1 cellular context compared by ENCODE assay signal in genomic region chr12:101876861-101877815, GRCh38.
TF ChIP-seq lines count a peak whose summit lies in the region.

Gene DRAM1, plus strand, starts transcription at chr12:101877580. Its CDS starts 210 bp downstream, at chr12:101877790.

TF ChIP-seq in HEK293, 187 proteins besides CTCF, POLR2A, EP300 and RAD21 (continued from another document):
- TF ChIP-seq ZNF398 (tag by site-specific recombination; IDR thresholded peaks at IDR 0.05) (peak; percentile 66; the same call in 1 of the 2 replicates), ZBTB6 (tag by site-specific recombination; IDR thresholded peaks at IDR 0.05) (no peak), ZBTB7A (tag by site-specific recombination; IDR thresholded peaks at IDR 0.05; ENCODE audit: low read depth) (no peak), ZSCAN5A (tag by site-specific recombination; IDR thresholded peaks at IDR 0.05) (no peak), ZNF121 (tag by site-specific recombination; IDR thresholded peaks at IDR 0.05) (0 out of 2 replicates have a peak, but pooled peaks have one; percentile 8), ZNF580 (tag by site-specific recombination; IDR thresholded peaks at IDR 0.05) (no peak), ZNF624 (tag by site-specific recombination; IDR thresholded peaks at IDR 0.05) (no peak), ZNF473 (tag by site-specific recombination; IDR thresholded peaks at IDR 0.05) (no peak), ZNF341 (tag by site-specific recombination; IDR thresholded peaks at IDR 0.05; ENCODE audit: low read depth) (peak; percentile 60; the same call in 1 of the 2 replicates), ZNF302 (tag by site-specific recombination; IDR thresholded peaks at IDR 0.05; ENCODE audit: low read depth) (no peak), ZNF280C (tag by site-specific recombination; IDR thresholded peaks at IDR 0.05) (no peak), PRDM10 (tag by site-specific recombination; IDR thresholded peaks at IDR 0.05) (peak; percentile 99), ZNF785 (tag by site-specific recombination; IDR thresholded peaks at IDR 0.05) (no peak), ZNF155 (tag by site-specific recombination; IDR thresholded peaks at IDR 0.05) (no peak), ZNF529 (tag by site-specific recombination; IDR thresholded peaks at IDR 0.05; ENCODE audit: insufficient replicate concordance) (no peak), ZNF292 (tag by site-specific recombination; IDR thresholded peaks at IDR 0.05; ENCODE audit: borderline replicate concordance, low read depth) (no peak), ZNF768 (tag by site-specific recombination; IDR thresholded peaks at IDR 0.05) (no peak), ZNF10 (tag by site-specific recombination; IDR thresholded peaks at IDR 0.05) (no peak), ZSCAN18 (tag by site-specific recombination; IDR thresholded peaks at IDR 0.05) (no peak), SALL2 (tag by site-specific recombination; IDR thresholded peaks at IDR 0.05; ENCODE audit: borderline replicate concordance) (no peak), ZNF645 (tag by site-specific recombination; IDR thresholded peaks at IDR 0.05) (no peak), ZNF692 (tag by site-specific recombination; IDR thresholded peaks at IDR 0.05) (peak; percentile 64; the same call in 1 of the 2 replicates), ZNF335 (tag by site-specific recombination; conservative IDR thresholded peaks at IDR 0.05) (peak; percentile 82), ZNF544 (tag by site-specific recombination; IDR thresholded peaks at IDR 0.05) (no peak), INSM2 (tag by site-specific recombination; IDR thresholded peaks at IDR 0.05) (no peak), ZNF2 (tag by site-specific recombination; IDR thresholded peaks at IDR 0.05) (0 out of 2 replicates have a peak, but pooled peaks have one; percentile 19), ZNF138 (tag by site-specific recombination; IDR thresholded peaks at IDR 0.05; ENCODE audit: borderline replicate concordance) (no peak), TRIM28 (IDR thresholded peaks at IDR 0.05; ENCODE audit: borderline replicate concordance, low read length) (no peak), ZNF792 (tag by site-specific recombination; IDR thresholded peaks at IDR 0.05) (no peak)
